ENCODE assay signal across 14 cellular contexts in the genomic region with DNA sequence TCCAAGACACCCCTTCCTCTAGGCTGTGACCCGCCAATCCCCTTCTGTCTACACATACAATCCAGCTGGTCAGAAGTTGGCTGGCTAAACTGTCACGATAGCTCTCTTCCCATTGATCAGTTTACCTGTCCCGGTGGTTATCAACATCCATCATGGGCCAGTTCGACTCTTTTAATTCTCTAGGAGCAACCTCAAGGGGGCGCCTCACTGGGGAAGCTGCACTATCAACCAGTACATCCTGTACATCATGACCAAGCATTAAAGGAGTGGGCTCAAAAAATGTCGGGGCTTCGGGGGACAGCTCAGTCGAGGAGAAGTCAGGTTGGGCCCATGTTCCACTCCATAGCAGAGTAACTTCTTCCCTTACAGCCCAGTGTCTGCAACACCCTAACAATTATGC. TPM values are rescaled to one million over a fixed set of nuclear protein-coding genes. Genes with fewer than 3 reads are reported as not detected.
A peak's percentile ranks its signal among the peaks of the same experiment; 100 is the strongest.
DNase-seq lines count a peak whose midpoint lies in the region; ATAC-seq and TF ChIP-seq lines count a peak whose summit lies in the region.
"Had no signal": no experiment of that assay in that cellular context is flagged by ENCODE, and none has a peak within 500 bp of the region (broad histone marks: within the 10 kb centered on the region; RNA-seq: fewer than 3 reads in every experiment).

No MANE protein-coding gene starts in this region.

- TF ChIP-seq CTCF in NB4 (IDR thresholded peaks at IDR 0.05; ENCODE audit: low read depth, low read length), result peak; percentile 36
- TF ChIP-seq CTCF in choroid plexus epithelial cell (conservative IDR thresholded peaks at IDR 0.05; ENCODE audit: low read depth, low read length), result peak; percentile 10
- TF ChIP-seq CTCF in smooth muscle cell (IDR thresholded peaks at IDR 0.05; ENCODE audit: borderline replicate concordance, insufficient read depth, poor library complexity, severe bottlenecking), result no peak

- peak; percentile 45 for DNase-seq in activated naive CD4-positive, alpha-beta T cell treated with anti-CD3 and anti-CD28 coated beads, Interleukin-2, amount 10 ng/mL, durations not matched to agents 7 days and 5 days
- no peak for DNase-seq in activated naive CD4-positive, alpha-beta T cell treated with anti-CD3 and anti-CD28 coated beads, Interleukin-2, amount 50 U/mL, for 16 hours
- DNase-seq in NB4 (ENCODE audit: low read depth) (peak; percentile 50), choroid plexus epithelial cell (ENCODE audit: low read depth) (no peak), smooth muscle cell (lab: John Stamatoyannopoulos, UW; ENCODE audit: unreplicated experiment) (no peak), NCI-H1694 (lab: John Stamatoyannopoulos, UW) (no peak)
- peak; percentile 6 for DNase-seq in stimulated activated CD4-positive, alpha-beta T cell treated with anti-CD3 and anti-CD28 coated beads, Interleukin-4, amount 100 ng/mL, for 24 hours
- DNase-seq: left lung, NCI-H1694 treated with DMSO at 0.1 percent for 48 hours had no signal

- WGBS in smooth muscle cell (ENCODE audit: low lambda C conversion rate), result 86% methylated on average over 8 of the region's 8 CpGs

- no peaks in the 10 kb centered on the region for H3K9me3 Mint-ChIP-seq in activated naive CD4-positive, alpha-beta T cell treated with anti-CD3 and anti-CD28 coated beads, Interleukin-2, amount 10 ng/mL, durations not matched to agents 7 days and 5 days
- H3K9me3 Mint-ChIP-seq in stimulated activated memory B cell treated with anti-CD40 and anti-IgM and Interleukin-4, amounts not matched to agents 10 μg/mL and 1 μg/mL and 100 μg/mL, for 72 hours, result no peaks in the 10 kb centered on the region

- peaks cover 4% of the 10 kb centered on the region for H3K27me3 Mint-ChIP-seq in activated naive CD4-positive, alpha-beta T cell treated with anti-CD3 and anti-CD28 coated beads, Interleukin-2, amount 10 ng/mL, durations not matched to agents 7 days and 5 days
- no peaks in the 10 kb centered on the region for H3K27me3 Mint-ChIP-seq in stimulated activated memory B cell treated with anti-CD40 and anti-IgM and Interleukin-4, amounts not matched to agents 10 μg/mL and 1 μg/mL and 100 μg/mL, for 72 hours
- H3K27me3 Mint-ChIP-seq: B cell had no signal

- no peak overlapping the region for H3K4me3 ChIP-seq in NB4 (ENCODE audit: low read depth, low read length)
- no peak overlapping the region for H3K4me3 ChIP-seq in choroid plexus epithelial cell (ENCODE audit: low read depth, low read length)
- H3K4me3 ChIP-seq in smooth muscle cell, result no peak overlapping the region
- H3K4me3 ChIP-seq: coronary artery, gastroesophageal sphincter, left lung, suprapubic skin had no signal

- no peak overlapping the region for H3K4me2 ChIP-seq in smooth muscle cell

- no peak overlapping the region for H2AFZ ChIP-seq in smooth muscle cell (ENCODE audit: low read depth)

- H3K9ac ChIP-seq in smooth muscle cell (ENCODE audit: low read depth), result no peak overlapping the region

- CTCF ChIA-PET in activated naive CD4-positive, alpha-beta T cell treated with anti-CD3 and anti-CD28 coated beads, Interleukin-2, amount 10 ng/mL, durations not matched to agents 7 days and 5 days (lab: Charles Lee), result interaction anchor here (1.1 to 2.6 kb wide), 5 partner anchors 9 to 414 kb away, joined by 4 to 15 read pairs (median 6); no protein-coding TSS in a partner anchor

- H3K4me1 ChIP-seq in smooth muscle cell (ENCODE audit: low read depth), result no peaks in the 10 kb centered on the region
- H3K4me1 ChIP-seq: gastroesophageal sphincter, left lung, suprapubic skin had no signal

- no peak overlapping the region for H3K27ac Mint-ChIP-seq in activated naive CD4-positive, alpha-beta T cell treated with anti-CD3 and anti-CD28 coated beads, Interleukin-2, amount 10 ng/mL, durations not matched to agents 7 days and 5 days
- no peak overlapping the region for H3K27ac Mint-ChIP-seq in stimulated activated memory B cell treated with anti-CD40 and anti-IgM and Interleukin-4, amounts not matched to agents 10 μg/mL and 1 μg/mL and 100 μg/mL, for 72 hours
- H3K27ac Mint-ChIP-seq: B cell had no signal

- no peaks in the 10 kb centered on the region for H3K9me3 ChIP-seq in smooth muscle cell (replicated peaks; ENCODE audit: low read depth)
- H3K9me3 ChIP-seq: left lung, suprapubic skin had no signal

- TF ChIP-seq POLR2A in NB4 (IDR thresholded peaks at IDR 0.05; ENCODE audit: extremely low read depth, insufficient read length), result no peak

- no peaks in the 10 kb centered on the region for H3K36me3 Mint-ChIP-seq in activated naive CD4-positive, alpha-beta T cell treated with anti-CD3 and anti-CD28 coated beads, Interleukin-2, amount 10 ng/mL, durations not matched to agents 7 days and 5 days
- no peaks in the 10 kb centered on the region for H3K36me3 Mint-ChIP-seq in stimulated activated memory B cell treated with anti-CD40 and anti-IgM and Interleukin-4, amounts not matched to agents 10 μg/mL and 1 μg/mL and 100 μg/mL, for 72 hours

- H3K27ac ChIP-seq in smooth muscle cell (ENCODE audit: low read depth), result no peak overlapping the region
- H3K27ac ChIP-seq: coronary artery, gastroesophageal sphincter, left lung, suprapubic skin had no signal

- no peaks in the 10 kb centered on the region for H3K36me3 ChIP-seq in smooth muscle cell (ENCODE audit: low read depth)
- H3K36me3 ChIP-seq: gastroesophageal sphincter, left lung, suprapubic skin had no signal

- H3K27me3 ChIP-seq in smooth muscle cell (ENCODE audit: low read depth), result no peaks in the 10 kb centered on the region
- H3K27me3 ChIP-seq: gastroesophageal sphincter, left lung, suprapubic skin had no signal

- no peak for ATAC-seq in stimulated activated memory B cell treated with anti-CD40 and anti-IgM and Interleukin-4, amounts not matched to agents 10 μg/mL and 1 μg/mL and 100 μg/mL, for 72 hours
- ATAC-seq: gastroesophageal sphincter, left lung had no signal

- no peaks in the 10 kb centered on the region for H3K79me2 ChIP-seq in smooth muscle cell (ENCODE audit: low read depth)

- H4K20me1 ChIP-seq in smooth muscle cell (ENCODE audit: low read depth), result no peaks in the 10 kb centered on the region

- no peaks in the 10 kb centered on the region for H3F3A ChIP-seq in smooth muscle cell (ENCODE audit: low read depth)

- no peak overlapping the region for H3K4me3 Mint-ChIP-seq in activated naive CD4-positive, alpha-beta T cell treated with anti-CD3 and anti-CD28 coated beads, Interleukin-2, amount 10 ng/mL, durations not matched to agents 7 days and 5 days
- no peak overlapping the region for H3K4me3 Mint-ChIP-seq in stimulated activated memory B cell treated with anti-CD40 and anti-IgM and Interleukin-4, amounts not matched to agents 10 μg/mL and 1 μg/mL and 100 μg/mL, for 72 hours
- H3K4me3 Mint-ChIP-seq: B cell had no signal

- no peaks in the 10 kb centered on the region for H3K4me1 Mint-ChIP-seq in activated naive CD4-positive, alpha-beta T cell treated with anti-CD3 and anti-CD28 coated beads, Interleukin-2, amount 10 ng/mL, durations not matched to agents 7 days and 5 days
- H3K4me1 Mint-ChIP-seq in stimulated activated memory B cell treated with anti-CD40 and anti-IgM and Interleukin-4, amounts not matched to agents 10 μg/mL and 1 μg/mL and 100 μg/mL, for 72 hours, result no peaks in the 10 kb centered on the region
- H3K4me1 Mint-ChIP-seq: B cell had no signal

RNA-seq across cellular contexts. Expression of gene B3GALNT2, which starts 53.2 kb away (rescaled TPM):
- 22.7 and 28.1 TPM in 2 replicates for total RNA-seq in smooth muscle cell
- polyA plus RNA-seq in smooth muscle cell, result 8.2 and 12.5 TPM in 2 replicates

Comparison
In these comparisons a context has a peak if more than half of its experiments do, and no peak if none do; other contexts are left out.
1. DNase-seq: peak in activated naive CD4-positive, alpha-beta T cell treated with anti-CD3 and anti-CD28 coated beads, Interleukin-2, amount 10 ng/mL, durations not matched to agents 7 days and 5 days (single experiment), NB4 (single experiment) and stimulated activated CD4-positive, alpha-beta T cell treated with anti-CD3 and anti-CD28 coated beads, Interleukin-4, amount 100 ng/mL, for 24 hours (single experiment); none in activated naive CD4-positive, alpha-beta T cell treated with anti-CD3 and anti-CD28 coated beads, Interleukin-2, amount 50 U/mL, for 16 hours (single experiment), choroid plexus epithelial cell (single experiment), smooth muscle cell (single experiment) and NCI-H1694 (single experiment).